In genomic region chr17:21301593-21302550, GRCh38 we compare ENCODE assay signal across 20 cellular contexts. TPM values are rescaled to one million over a fixed set of nuclear protein-coding genes. Genes with fewer than 3 reads are reported as not detected.
DNase-seq lines count a peak whose midpoint lies in the region; ATAC-seq and TF ChIP-seq lines count a peak whose summit lies in the region.
"Had no signal": no experiment of that assay in that cellular context is flagged by ENCODE, and none has a peak within 500 bp of the region (broad histone marks: within the 10 kb centered on the region; RNA-seq: fewer than 3 reads in every experiment).

No MANE protein-coding gene starts in this region.

- peaks cover 4% of the 10 kb centered on the region for H3K4me1 Mint-ChIP-seq in neural progenitor cell
- H3K4me1 Mint-ChIP-seq: activated CD4-positive, alpha-beta T cell treated with anti-CD3 and anti-CD28 coated beads, Interleukin-2, amount 10 ng/mL, durations not matched to agents 7 days and 5 days; activated naive CD8-positive, alpha-beta T cell treated with anti-CD3 and anti-CD28 coated beads, Interleukin-2, amount 10 ng/mL, durations not matched to agents 7 days and 5 days; mesothelial cell of epicardium had no signal

- DNase-seq in BE2C (peak; percentile 38), COR-L47 (lab: John Stamatoyannopoulos, UW) (peak; percentile 29), NCI-H524 (lab: John Stamatoyannopoulos, UW) (peak; percentile 75 to 92), left lobe of liver (ENCODE audit: low spot score) (peak; percentile 48), neural progenitor cell (ENCODE audit: low spot score) (no peak), GM19240 (ENCODE audit: insufficient read length, low spot score) (no peak)
- DNase-seq: activated CD4-positive, alpha-beta T cell treated with anti-CD3 and anti-CD28 coated beads, Interleukin-2, amount 10 ng/mL, durations not matched to agents 7 days and 5 days; activated naive CD8-positive, alpha-beta T cell treated with anti-CD3 and anti-CD28 coated beads, Interleukin-2, amount 10 ng/mL, durations not matched to agents 7 days and 5 days; GOT3; Karpas-422; NCI-H1436 treated with DMSO at 0.1 percent for 48 hours; NCI-H446 treated with DMSO at 0.1 percent for 48 hours; occipital lobe had no signal

- H3K27ac ChIP-seq in neural progenitor cell, result no peak overlapping the region
- H3K27ac ChIP-seq: breast epithelium, hepatocyte, SK-N-MC, skin epidermis, tibial nerve had no signal

- H3K9me3 Mint-ChIP-seq in neural progenitor cell, result peaks cover 32% of the 10 kb centered on the region
- H3K9me3 Mint-ChIP-seq: activated CD4-positive, alpha-beta T cell treated with anti-CD3 and anti-CD28 coated beads, Interleukin-2, amount 10 ng/mL, durations not matched to agents 7 days and 5 days; activated naive CD8-positive, alpha-beta T cell treated with anti-CD3 and anti-CD28 coated beads, Interleukin-2, amount 10 ng/mL, durations not matched to agents 7 days and 5 days had no signal

- H3F3A ChIP-seq in neural progenitor cell (ENCODE audit: low read depth), result no peaks in the 10 kb centered on the region

- H3K4me3 ChIP-seq in BE2C (ENCODE audit: low read depth, low read length) (no peak overlapping the region), neural progenitor cell (no peak overlapping the region)
- H3K4me3 ChIP-seq: breast epithelium, hepatocyte, SK-N-MC, skin epidermis, tibial nerve had no signal

- peaks cover 7% of the 10 kb centered on the region for H3K36me3 Mint-ChIP-seq in neural progenitor cell

- TF ChIP-seq CTCF in BE2C (IDR thresholded peaks at IDR 0.05; ENCODE audit: low read depth, low read length), result no peak
- TF ChIP-seq CTCF in neural progenitor cell (IDR thresholded peaks at IDR 0.05), result no peak

- H3K4me1 ChIP-seq in BE2C, result no peaks in the 10 kb centered on the region
- no peaks in the 10 kb centered on the region for H3K4me1 ChIP-seq in neural progenitor cell
- H3K4me1 ChIP-seq: breast epithelium had no signal

- H3K9me3 ChIP-seq in BE2C, result no peaks in the 10 kb centered on the region
- H3K9me3 ChIP-seq in neural progenitor cell (ENCODE audit: low read depth), result no peaks in the 10 kb centered on the region
- H3K9me3 ChIP-seq: breast epithelium, tibial nerve had no signal

- no peaks in the 10 kb centered on the region; the same call in 1 of the 2 replicates for H3K36me3 ChIP-seq in BE2C
- no peaks in the 10 kb centered on the region for H3K36me3 ChIP-seq in neural progenitor cell
- H3K36me3 ChIP-seq: breast epithelium had no signal

- no peak overlapping the region for H3K4me3 Mint-ChIP-seq in neural progenitor cell
- H3K4me3 Mint-ChIP-seq: activated CD4-positive, alpha-beta T cell treated with anti-CD3 and anti-CD28 coated beads, Interleukin-2, amount 10 ng/mL, durations not matched to agents 7 days and 5 days; activated naive CD8-positive, alpha-beta T cell treated with anti-CD3 and anti-CD28 coated beads, Interleukin-2, amount 10 ng/mL, durations not matched to agents 7 days and 5 days; mesothelial cell of epicardium had no signal

- no peak overlapping the region for H3K27ac Mint-ChIP-seq in neural progenitor cell
- H3K27ac Mint-ChIP-seq: activated CD4-positive, alpha-beta T cell treated with anti-CD3 and anti-CD28 coated beads, Interleukin-2, amount 10 ng/mL, durations not matched to agents 7 days and 5 days; activated naive CD8-positive, alpha-beta T cell treated with anti-CD3 and anti-CD28 coated beads, Interleukin-2, amount 10 ng/mL, durations not matched to agents 7 days and 5 days; mesothelial cell of epicardium had no signal

- H3K27me3 Mint-ChIP-seq in neural progenitor cell (ENCODE audit: insufficient read depth, low read depth), result peaks cover 13% of the 10 kb centered on the region
- H3K27me3 Mint-ChIP-seq: activated CD4-positive, alpha-beta T cell treated with anti-CD3 and anti-CD28 coated beads, Interleukin-2, amount 10 ng/mL, durations not matched to agents 7 days and 5 days; activated naive CD8-positive, alpha-beta T cell treated with anti-CD3 and anti-CD28 coated beads, Interleukin-2, amount 10 ng/mL, durations not matched to agents 7 days and 5 days had no signal

- H3K27me3 ChIP-seq in BE2C, result no peaks in the 10 kb centered on the region
- H3K27me3 ChIP-seq in neural progenitor cell, result no peaks in the 10 kb centered on the region
- H3K27me3 ChIP-seq: breast epithelium, hepatocyte, tibial nerve had no signal

- no peaks in the 10 kb centered on the region for H3K79me2 ChIP-seq in neural progenitor cell (ENCODE audit: low read depth)

- H2AFZ ChIP-seq in neural progenitor cell (replicated peaks), result no peak overlapping the region
- H2AFZ ChIP-seq: hepatocyte had no signal

- H3K4me2 ChIP-seq in neural progenitor cell, result no peak overlapping the region
- H3K4me2 ChIP-seq: hepatocyte had no signal

- ATAC-seq in left lobe of liver (no peak), GM19395 (IDR thresholded peaks at IDR 0.05; ENCODE audit: unreplicated experiment) (no peak)

- H3K9ac ChIP-seq in neural progenitor cell, result no peak overlapping the region

- H4K20me1 ChIP-seq in neural progenitor cell (ENCODE audit: low read depth), result no peaks in the 10 kb centered on the region

RNA-seq across cellular contexts. Expression of gene MAP2K3, which starts 17.4 kb away (rescaled TPM):
- polyA plus RNA-seq in BE2C (2012; ENCODE audit: insufficient read depth, insufficient read length, low read depth), result 15.8 TPM
- 71.5 TPM for total RNA-seq in left lobe of liver
- 3.5 and 9.4 TPM in 2 replicates for total RNA-seq in neural progenitor cell (ENCODE audit: low replicate concordance)

RNA-seq across cellular contexts. Expression of gene NATD1, which starts 48.7 kb away (rescaled TPM):
- polyA plus RNA-seq in BE2C (2012; ENCODE audit: insufficient read depth, insufficient read length, low read depth), result 0.59 TPM
- total RNA-seq in left lobe of liver (5.9 TPM), neural progenitor cell (ENCODE audit: low replicate concordance) (4.3 and 7.8 TPM in 2 replicates)

Comparison
In these comparisons a context has a peak if more than half of its experiments do, and no peak if none do; other contexts are left out.
1. DNase-seq: peak in BE2C (single experiment), COR-L47 (single experiment), NCI-H524 (2 of 2) and left lobe of liver (single experiment); none in neural progenitor cell (single experiment) and GM19240 (single experiment).